Comparison of ENCODE assay signal across 1 cellular context in the genomic region with DNA sequence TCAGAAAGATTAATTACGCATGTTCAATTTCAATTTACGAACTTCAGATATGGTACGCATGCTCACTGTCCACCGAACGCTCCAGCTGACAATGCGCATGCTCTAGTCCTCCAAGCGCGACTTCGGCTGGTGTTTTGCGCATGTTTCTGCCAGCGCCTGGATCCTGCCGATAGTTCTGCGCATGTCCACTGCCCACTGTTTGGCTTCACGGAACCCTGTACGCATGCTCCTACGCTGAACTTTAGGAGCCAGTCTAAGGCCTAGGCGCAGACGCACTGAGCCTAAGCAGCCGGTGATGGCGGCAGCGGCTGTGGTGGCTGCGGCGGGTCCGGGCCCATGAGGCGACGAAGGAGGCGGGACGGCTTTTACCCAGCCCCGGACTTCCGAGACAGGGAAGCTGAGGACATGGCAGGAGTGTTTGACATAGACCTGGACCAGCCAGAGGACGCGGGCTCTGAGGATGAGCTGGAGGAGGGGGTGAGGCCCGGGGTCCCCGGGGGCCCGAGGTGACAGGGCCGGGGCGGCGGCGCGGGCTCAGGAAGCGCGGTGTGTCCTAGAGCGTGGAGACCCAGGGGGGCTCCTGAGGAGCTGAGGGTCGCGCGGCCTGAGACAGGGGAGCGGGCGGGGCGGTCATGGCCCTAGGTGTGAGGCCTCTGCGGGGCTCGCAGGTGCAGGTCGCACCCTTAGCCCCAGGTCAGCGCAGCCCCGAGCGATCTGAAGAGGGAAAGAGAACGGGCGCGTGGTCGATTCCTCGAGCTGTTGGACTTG.
TF ChIP-seq lines count a peak whose summit lies in the region.

TSS of gene RPS6KB1 (plus strand) at position 273 of the 768 bp plus-strand sequence. CDS start at position 337, 64 bp downstream.
A gene with protein sequence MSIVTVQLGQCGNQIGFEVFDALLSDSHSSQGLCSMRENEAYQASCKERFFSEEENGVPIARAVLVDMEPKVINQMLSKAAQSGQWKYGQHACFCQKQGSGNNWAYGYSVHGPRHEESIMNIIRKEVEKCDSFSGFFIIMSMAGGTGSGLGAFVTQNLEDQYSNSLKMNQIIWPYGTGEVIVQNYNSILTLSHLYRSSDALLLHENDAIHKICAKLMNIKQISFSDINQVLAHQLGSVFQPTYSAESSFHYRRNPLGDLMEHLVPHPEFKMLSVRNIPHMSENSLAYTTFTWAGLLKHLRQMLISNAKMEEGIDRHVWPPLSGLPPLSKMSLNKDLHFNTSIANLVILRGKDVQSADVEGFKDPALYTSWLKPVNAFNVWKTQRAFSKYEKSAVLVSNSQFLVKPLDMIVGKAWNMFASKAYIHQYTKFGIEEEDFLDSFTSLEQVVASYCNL (minus strand): TSS at position 95 of the 768 bp plus-strand sequence. CDS start 1,941 bp downstream, outside the sequence.

TF ChIP-seq in K562, 482 proteins besides CTCF, POLR2A, EP300 and RAD21 (continued from another document and continues in another):
- TF ChIP-seq NR2C1 (IDR thresholded peaks at IDR 0.05) (peak; percentile 74), NR2C1 (tag; IDR thresholded peaks at IDR 0.05) (peak; percentile 84), ZNF589 (CRISPR knock-in tag; IDR thresholded peaks at IDR 0.05; ENCODE audit: low read depth) (no peak), TCF7L2 (IDR thresholded peaks at IDR 0.05; ENCODE audit: low read depth, low read length) (no peak), EGR1 (conservative IDR thresholded peaks at IDR 0.05) (no peak), ETS2 (tag; IDR thresholded peaks at IDR 0.05; ENCODE audit: borderline replicate concordance, poor library complexity, severe bottlenecking) (no peak), FOXK1 (CRISPR knock-in tag; IDR thresholded peaks at IDR 0.05; ENCODE audit: borderline replicate concordance) (no peak; the same call in 1 of the 2 replicates), C11orf30 (IDR thresholded peaks at IDR 0.05; ENCODE audit: low read depth) (peak; percentile 69), SMAD3 (CRISPR knock-in tag; conservative IDR thresholded peaks at IDR 0.05) (no peak), ZNF551 (CRISPR knock-in tag; IDR thresholded peaks at IDR 0.05) (no peak), ZFP30 (CRISPR knock-in tag; IDR thresholded peaks at IDR 0.05; ENCODE audit: borderline replicate concordance) (no peak), SAFB2 (IDR thresholded peaks at IDR 0.05; ENCODE audit: borderline replicate concordance, low read depth, low read length, severe bottlenecking) (no peak), YY1 (IDR thresholded peaks at IDR 0.05; ENCODE audit: borderline replicate concordance in 1 of 3, control insufficient read depth in 1 of 3, extremely low read depth in 1 of 3, insufficient read depth in 3 of 3, insufficient read length in 1 of 3, insufficient replicate concordance in 2 of 3, low read depth in 1 of 3, low read length in 2 of 3) (peak; percentile 87 to 96 (median 91)), HDAC3 (IDR thresholded peaks at IDR 0.05; ENCODE audit: borderline replicate concordance, partially characterized antibody) (no peak), NR4A1 (CRISPR knock-in tag; IDR thresholded peaks at IDR 0.05) (0 out of 2 replicates have a peak, but pooled peaks have one; percentile 18), NR4A1 (tag; IDR thresholded peaks at IDR 0.05) (no peak), SMAD1 (IDR thresholded peaks at IDR 0.05; ENCODE audit: low read depth, low read length, partially characterized antibody) (peak; percentile 65), PHF20 (IDR thresholded peaks at IDR 0.05; ENCODE audit: partially characterized antibody) (peak; percentile 80), E2F6 (IDR thresholded peaks at IDR 0.05; ENCODE audit: borderline replicate concordance in 1 of 2, extremely low read depth in 1 of 2, insufficient read depth in 1 of 2, insufficient read length in 1 of 2, low read depth in 1 of 2, low read length in 1 of 2, poor library complexity in 1 of 2, severe bottlenecking in 1 of 2) (peak in 1 of 2 experiments; percentile 76), ZSCAN32 (CRISPR knock-in tag; IDR thresholded peaks at IDR 0.05) (0 out of 2 replicates have a peak, but pooled peaks have one; percentile 54), ZNF609 (CRISPR knock-in tag; IDR thresholded peaks at IDR 0.05; ENCODE audit: borderline replicate concordance) (no peak), KDM1A (IDR thresholded peaks at IDR 0.05) (no peak), CREB3 (tag; conservative IDR thresholded peaks at IDR 0.05; ENCODE audit: low read depth) (no peak), RUNX1 (IDR thresholded peaks at IDR 0.05; ENCODE audit: low read depth) (no peak), SIRT6 (IDR thresholded peaks at IDR 0.05; ENCODE audit: low read depth, low read length) (no peak), KDM4B (IDR thresholded peaks at IDR 0.05; ENCODE audit: borderline replicate concordance in 2 of 2, low read depth in 1 of 2) (no peak; a peak in 1 of 4 replicates), SREBF1 (IDR thresholded peaks at IDR 0.05; ENCODE audit: borderline replicate concordance, low read depth, low read length) (no peak), NEUROD1 (IDR thresholded peaks at IDR 0.05; ENCODE audit: borderline replicate concordance, low read depth, low read length, partially characterized antibody) (no peak), EZH2 (IDR thresholded peaks at IDR 0.05; ENCODE audit: borderline replicate concordance, low read depth, low read length) (no peak)
- TF ChIP-seq, protein P1, sequence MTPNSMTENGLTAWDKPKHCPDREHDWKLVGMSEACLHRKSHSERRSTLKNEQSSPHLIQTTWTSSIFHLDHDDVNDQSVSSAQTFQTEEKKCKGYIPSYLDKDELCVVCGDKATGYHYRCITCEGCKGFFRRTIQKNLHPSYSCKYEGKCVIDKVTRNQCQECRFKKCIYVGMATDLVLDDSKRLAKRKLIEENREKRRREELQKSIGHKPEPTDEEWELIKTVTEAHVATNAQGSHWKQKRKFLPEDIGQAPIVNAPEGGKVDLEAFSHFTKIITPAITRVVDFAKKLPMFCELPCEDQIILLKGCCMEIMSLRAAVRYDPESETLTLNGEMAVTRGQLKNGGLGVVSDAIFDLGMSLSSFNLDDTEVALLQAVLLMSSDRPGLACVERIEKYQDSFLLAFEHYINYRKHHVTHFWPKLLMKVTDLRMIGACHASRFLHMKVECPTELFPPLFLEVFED (CRISPR knock-in tag; conservative IDR thresholded peaks at IDR 0.05), result no peak
- TF ChIP-seq, protein P2, sequence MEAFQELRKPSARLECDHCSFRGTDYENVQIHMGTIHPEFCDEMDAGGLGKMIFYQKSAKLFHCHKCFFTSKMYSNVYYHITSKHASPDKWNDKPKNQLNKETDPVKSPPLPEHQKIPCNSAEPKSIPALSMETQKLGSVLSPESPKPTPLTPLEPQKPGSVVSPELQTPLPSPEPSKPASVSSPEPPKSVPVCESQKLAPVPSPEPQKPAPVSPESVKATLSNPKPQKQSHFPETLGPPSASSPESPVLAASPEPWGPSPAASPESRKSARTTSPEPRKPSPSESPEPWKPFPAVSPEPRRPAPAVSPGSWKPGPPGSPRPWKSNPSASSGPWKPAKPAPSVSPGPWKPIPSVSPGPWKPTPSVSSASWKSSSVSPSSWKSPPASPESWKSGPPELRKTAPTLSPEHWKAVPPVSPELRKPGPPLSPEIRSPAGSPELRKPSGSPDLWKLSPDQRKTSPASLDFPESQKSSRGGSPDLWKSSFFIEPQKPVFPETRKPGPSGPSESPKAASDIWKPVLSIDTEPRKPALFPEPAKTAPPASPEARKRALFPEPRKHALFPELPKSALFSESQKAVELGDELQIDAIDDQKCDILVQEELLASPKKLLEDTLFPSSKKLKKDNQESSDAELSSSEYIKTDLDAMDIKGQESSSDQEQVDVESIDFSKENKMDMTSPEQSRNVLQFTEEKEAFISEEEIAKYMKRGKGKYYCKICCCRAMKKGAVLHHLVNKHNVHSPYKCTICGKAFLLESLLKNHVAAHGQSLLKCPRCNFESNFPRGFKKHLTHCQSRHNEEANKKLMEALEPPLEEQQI (IDR thresholded peaks at IDR 0.05), result no peak
- TF ChIP-seq, protein P3, sequence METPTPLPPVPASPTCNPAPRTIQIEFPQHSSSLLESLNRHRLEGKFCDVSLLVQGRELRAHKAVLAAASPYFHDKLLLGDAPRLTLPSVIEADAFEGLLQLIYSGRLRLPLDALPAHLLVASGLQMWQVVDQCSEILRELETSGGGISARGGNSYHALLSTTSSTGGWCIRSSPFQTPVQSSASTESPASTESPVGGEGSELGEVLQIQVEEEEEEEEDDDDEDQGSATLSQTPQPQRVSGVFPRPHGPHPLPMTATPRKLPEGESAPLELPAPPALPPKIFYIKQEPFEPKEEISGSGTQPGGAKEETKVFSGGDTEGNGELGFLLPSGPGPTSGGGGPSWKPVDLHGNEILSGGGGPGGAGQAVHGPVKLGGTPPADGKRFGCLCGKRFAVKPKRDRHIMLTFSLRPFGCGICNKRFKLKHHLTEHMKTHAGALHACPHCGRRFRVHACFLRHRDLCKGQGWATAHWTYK (CRISPR knock-in tag; IDR thresholded peaks at IDR 0.05), result peak; percentile 67; the same call in 1 of the 2 replicates
- TF ChIP-seq, protein P4, sequence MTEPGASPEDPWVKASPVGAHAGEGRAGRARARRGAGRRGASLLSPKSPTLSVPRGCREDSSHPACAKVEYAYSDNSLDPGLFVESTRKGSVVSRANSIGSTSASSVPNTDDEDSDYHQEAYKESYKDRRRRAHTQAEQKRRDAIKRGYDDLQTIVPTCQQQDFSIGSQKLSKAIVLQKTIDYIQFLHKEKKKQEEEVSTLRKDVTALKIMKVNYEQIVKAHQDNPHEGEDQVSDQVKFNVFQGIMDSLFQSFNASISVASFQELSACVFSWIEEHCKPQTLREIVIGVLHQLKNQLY (CRISPR knock-in tag; conservative IDR thresholded peaks at IDR 0.05), result no peak
- TF ChIP-seq, protein P5, sequence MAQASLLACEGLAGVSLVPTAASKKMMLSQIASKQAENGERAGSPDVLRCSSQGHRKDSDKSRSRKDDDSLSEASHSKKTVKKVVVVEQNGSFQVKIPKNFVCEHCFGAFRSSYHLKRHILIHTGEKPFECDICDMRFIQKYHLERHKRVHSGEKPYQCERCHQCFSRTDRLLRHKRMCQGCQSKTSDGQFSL (CRISPR knock-in tag; IDR thresholded peaks at IDR 0.05), result no peak
- TF ChIP-seq, protein P5 (tag; IDR thresholded peaks at IDR 0.05), result no peak
- TF ChIP-seq, protein P6, sequence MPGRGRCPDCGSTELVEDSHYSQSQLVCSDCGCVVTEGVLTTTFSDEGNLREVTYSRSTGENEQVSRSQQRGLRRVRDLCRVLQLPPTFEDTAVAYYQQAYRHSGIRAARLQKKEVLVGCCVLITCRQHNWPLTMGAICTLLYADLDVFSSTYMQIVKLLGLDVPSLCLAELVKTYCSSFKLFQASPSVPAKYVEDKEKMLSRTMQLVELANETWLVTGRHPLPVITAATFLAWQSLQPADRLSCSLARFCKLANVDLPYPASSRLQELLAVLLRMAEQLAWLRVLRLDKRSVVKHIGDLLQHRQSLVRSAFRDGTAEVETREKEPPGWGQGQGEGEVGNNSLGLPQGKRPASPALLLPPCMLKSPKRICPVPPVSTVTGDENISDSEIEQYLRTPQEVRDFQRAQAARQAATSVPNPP (IDR thresholded peaks at IDR 0.05; ENCODE audit: borderline replicate concordance, insufficient read depth, insufficient read length), result no peak
- TF ChIP-seq, protein P7, sequence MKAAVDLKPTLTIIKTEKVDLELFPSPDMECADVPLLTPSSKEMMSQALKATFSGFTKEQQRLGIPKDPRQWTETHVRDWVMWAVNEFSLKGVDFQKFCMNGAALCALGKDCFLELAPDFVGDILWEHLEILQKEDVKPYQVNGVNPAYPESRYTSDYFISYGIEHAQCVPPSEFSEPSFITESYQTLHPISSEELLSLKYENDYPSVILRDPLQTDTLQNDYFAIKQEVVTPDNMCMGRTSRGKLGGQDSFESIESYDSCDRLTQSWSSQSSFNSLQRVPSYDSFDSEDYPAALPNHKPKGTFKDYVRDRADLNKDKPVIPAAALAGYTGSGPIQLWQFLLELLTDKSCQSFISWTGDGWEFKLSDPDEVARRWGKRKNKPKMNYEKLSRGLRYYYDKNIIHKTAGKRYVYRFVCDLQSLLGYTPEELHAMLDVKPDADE (conservative IDR thresholded peaks at IDR 0.05; ENCODE audit: control insufficient read depth, low read depth, low read length), result no peak
